Comparison of ENCODE assay signal across 24 cellular contexts in genomic region chr6:92339891-92340290, GRCh38.
"Had no signal": no experiment of that assay in that cellular context is flagged by ENCODE, and none has a peak within 500 bp of the region (broad histone marks: within the 10 kb centered on the region; RNA-seq: fewer than 3 reads in every experiment).

No MANE protein-coding gene starts in this region.

- H3K27ac ChIP-seq: colonic mucosa, esophagus muscularis mucosa, foreskin keratinocyte, gastroesophageal sphincter, heart left ventricle, hepatocyte, left lung, lower lobe of right lung had no signal

- H3K27me3 Mint-ChIP-seq: dendritic cell treated with granulocyte-macrophage colony-stimulating factor and Interleukin-4, amounts not matched to agents 40 ng/mL and 50 ng/mL, for 4 days; effector memory CD8-positive, alpha-beta T cell; naive B cell had no signal

- ATAC-seq: effector memory CD8-positive, alpha-beta T cell; foreskin keratinocyte; gastroesophageal sphincter; heart left ventricle; left cardiac atrium; left lung; left ventricle myocardium superior; lower lobe of right lung; mucosa of descending colon had no signal

- H3K27ac Mint-ChIP-seq: dendritic cell treated with granulocyte-macrophage colony-stimulating factor and Interleukin-4, amounts not matched to agents 40 ng/mL and 50 ng/mL, for 4 days; effector memory CD8-positive, alpha-beta T cell; endodermal cell; immature natural killer cell; mesothelial cell of epicardium; naive B cell had no signal

- H3K36me3 ChIP-seq: colonic mucosa, esophagus muscularis mucosa, gastroesophageal sphincter, heart left ventricle, left lung, lower lobe of right lung had no signal

- H3K4me3 ChIP-seq: colonic mucosa, esophagus muscularis mucosa, gastroesophageal sphincter, heart left ventricle, hepatocyte, left lung, lower lobe of right lung, mucosa of descending colon had no signal

- H3K9me3 ChIP-seq: colonic mucosa, esophagus muscularis mucosa, gastroesophageal sphincter, heart left ventricle, left lung, lower lobe of right lung, mucosa of descending colon had no signal

- H3K4me1 Mint-ChIP-seq: endodermal cell, immature natural killer cell, naive B cell had no signal

- H3K4me2 ChIP-seq: hepatocyte had no signal

- H3K4me1 ChIP-seq: colonic mucosa, esophagus muscularis mucosa, foreskin keratinocyte, gastroesophageal sphincter, heart left ventricle, left lung, lower lobe of right lung had no signal

- H3K27me3 ChIP-seq: colonic mucosa, esophagus muscularis mucosa, foreskin keratinocyte, gastroesophageal sphincter, heart left ventricle, hepatocyte, left lung had no signal

- H3K9me3 Mint-ChIP-seq: dendritic cell treated with granulocyte-macrophage colony-stimulating factor and Interleukin-4, amounts not matched to agents 40 ng/mL and 50 ng/mL, for 4 days; endodermal cell; mesothelial cell of epicardium had no signal

- H3K4me3 Mint-ChIP-seq: dendritic cell treated with granulocyte-macrophage colony-stimulating factor and Interleukin-4, amounts not matched to agents 40 ng/mL and 50 ng/mL, for 4 days; effector memory CD8-positive, alpha-beta T cell; endodermal cell; immature natural killer cell; mesothelial cell of epicardium; naive B cell had no signal

- H2AFZ ChIP-seq: hepatocyte had no signal

- DNase-seq: colonic mucosa; cortex of kidney; effector CD8-positive, alpha-beta T cell; effector memory CD8-positive, alpha-beta T cell; endodermal cell; foreskin keratinocyte; heart left ventricle; hypothalamus; immature natural killer cell; islet precursor cell; kidney; kidney glomerular epithelial cell; left cardiac atrium; left lung; left ventricle myocardium superior; lower lobe of right lung; mesenchymal stem cell; mucosa of descending colon; naive B cell had no signal

- H3K79me2 ChIP-seq: hepatocyte had no signal

- H3K36me3 Mint-ChIP-seq: immature natural killer cell, mesothelial cell of epicardium, naive B cell had no signal
